ENCODE assay signal across 7 cellular contexts in genomic region chr22:46296257-46297150, GRCh38.
DNase-seq lines count a peak whose midpoint lies in the region; ATAC-seq and TF ChIP-seq lines count a peak whose summit lies in the region.

GTSE1 (plus strand) TSS chr22:46296870; CDS start chr22:46297401, 531 bp downstream.

- ATAC-seq in GM18508 (IDR thresholded peaks at IDR 0.05; ENCODE audit: insufficient read depth, unreplicated experiment) (peak; percentile 66), HG03025 (IDR thresholded peaks at IDR 0.05; ENCODE audit: low FRiP score, unreplicated experiment) (peak; percentile 85)

- DNase-seq in NCI-H2081 (lab: John Stamatoyannopoulos, UW) (peak; percentile 95 to 97), T1000 (lab: John Stamatoyannopoulos, UW) (peak; percentile 91), astrocyte of the spinal cord (ENCODE audit: low read depth, low spot score) (peak; percentile 98), hippocampal formation (lab: John Stamatoyannopoulos, UW) (peak; percentile 94 to 97), retinal pigment epithelial cell (ENCODE audit: low read depth) (peak; percentile 87)

- TF ChIP-seq CTCF in astrocyte of the spinal cord (IDR thresholded peaks at IDR 0.05; ENCODE audit: low read depth, low read length) (no peak), retinal pigment epithelial cell (conservative IDR thresholded peaks at IDR 0.05; ENCODE audit: low read depth, low read length) (peak; percentile 6)

- in situ Hi-C loops in astrocyte of the spinal cord (cut with HindIII; ENCODE audit: low sequenced_read_pairs), result no loop called here

- H3K4me3 ChIP-seq in astrocyte of the spinal cord (ENCODE audit: low read depth, low read length) (peak within 1 kb of the TSS; percentile 57), retinal pigment epithelial cell (ENCODE audit: low read length) (peak within 1 kb of the TSS; percentile 74)

Comparison
In these comparisons a context has a peak if more than half of its experiments do, and no peak if none do; other contexts are left out.
1. Peak in every context shown above with its lines: DNase-seq, ATAC-seq and H3K4me3 ChIP-seq.